In the genomic region with DNA sequence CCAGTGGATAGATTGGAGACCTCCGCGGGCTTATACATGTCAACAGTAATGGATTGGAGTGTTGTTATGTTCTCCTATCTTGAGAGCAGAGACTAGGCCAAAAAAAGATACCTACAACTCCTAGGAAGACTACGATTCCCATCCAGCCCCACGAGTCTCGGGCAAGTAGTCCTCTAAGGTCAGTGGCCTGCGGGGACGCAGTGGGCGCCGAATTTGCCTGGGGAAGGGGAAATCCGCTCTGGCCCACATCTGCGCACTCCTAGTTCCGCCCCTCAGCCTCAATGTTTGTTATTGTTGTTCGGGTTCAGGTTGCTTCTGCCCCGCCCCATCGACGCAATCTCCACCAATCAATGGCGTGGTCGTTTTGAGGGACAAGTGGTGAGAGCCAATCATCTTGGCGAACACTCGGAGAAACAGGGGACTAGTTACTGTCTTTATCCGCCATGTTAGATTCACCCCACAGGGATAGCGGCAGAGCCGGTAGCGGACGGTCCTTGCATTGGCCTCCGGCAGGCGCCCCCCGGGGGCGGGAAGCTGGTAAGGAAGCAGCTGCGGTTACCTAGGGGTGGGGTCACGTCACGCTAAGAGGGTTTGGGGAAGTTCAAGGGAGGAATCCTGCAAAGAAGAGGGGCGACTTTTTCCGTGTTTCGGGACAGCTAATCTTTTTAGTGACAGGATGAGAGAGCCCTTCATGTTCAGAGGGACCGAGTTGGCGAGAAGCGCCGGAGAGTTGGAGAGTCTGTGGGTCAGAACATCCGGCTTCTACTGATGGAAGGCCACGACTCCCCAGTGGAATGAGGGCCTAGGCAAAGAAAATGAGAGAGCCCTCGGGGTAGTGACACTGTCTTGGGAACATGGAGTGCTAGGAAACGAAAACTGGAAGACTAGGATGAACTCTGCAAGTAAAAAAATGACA, we compare ENCODE assay signal across 8 cellular contexts. TPM values are rescaled to one million over a fixed set of nuclear protein-coding genes. Genes with fewer than 3 reads are reported as not detected.
A peak's percentile ranks its signal among the peaks of the same experiment; 100 is the strongest.
DNase-seq lines count a peak whose midpoint lies in the region; ATAC-seq and TF ChIP-seq lines count a peak whose summit lies in the region.

A gene with protein sequence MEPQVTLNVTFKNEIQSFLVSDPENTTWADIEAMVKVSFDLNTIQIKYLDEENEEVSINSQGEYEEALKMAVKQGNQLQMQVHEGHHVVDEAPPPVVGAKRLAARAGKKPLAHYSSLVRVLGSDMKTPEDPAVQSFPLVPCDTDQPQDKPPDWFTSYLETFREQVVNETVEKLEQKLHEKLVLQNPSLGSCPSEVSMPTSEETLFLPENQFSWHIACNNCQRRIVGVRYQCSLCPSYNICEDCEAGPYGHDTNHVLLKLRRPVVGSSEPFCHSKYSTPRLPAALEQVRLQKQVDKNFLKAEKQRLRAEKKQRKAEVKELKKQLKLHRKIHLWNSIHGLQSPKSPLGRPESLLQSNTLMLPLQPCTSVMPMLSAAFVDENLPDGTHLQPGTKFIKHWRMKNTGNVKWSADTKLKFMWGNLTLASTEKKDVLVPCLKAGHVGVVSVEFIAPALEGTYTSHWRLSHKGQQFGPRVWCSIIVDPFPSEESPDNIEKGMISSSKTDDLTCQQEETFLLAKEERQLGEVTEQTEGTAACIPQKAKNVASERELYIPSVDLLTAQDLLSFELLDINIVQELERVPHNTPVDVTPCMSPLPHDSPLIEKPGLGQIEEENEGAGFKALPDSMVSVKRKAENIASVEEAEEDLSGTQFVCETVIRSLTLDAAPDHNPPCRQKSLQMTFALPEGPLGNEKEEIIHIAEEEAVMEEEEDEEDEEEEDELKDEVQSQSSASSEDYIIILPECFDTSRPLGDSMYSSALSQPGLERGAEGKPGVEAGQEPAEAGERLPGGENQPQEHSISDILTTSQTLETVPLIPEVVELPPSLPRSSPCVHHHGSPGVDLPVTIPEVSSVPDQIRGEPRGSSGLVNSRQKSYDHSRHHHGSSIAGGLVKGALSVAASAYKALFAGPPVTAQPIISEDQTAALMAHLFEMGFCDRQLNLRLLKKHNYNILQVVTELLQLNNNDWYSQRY (plus strand): TSS at position 449 of the 916 bp plus-strand sequence. CDS start 4,586 bp downstream, outside the sequence.

- WGBS in gastroesophageal sphincter (ENCODE audit: low coverage in 1 of 2), 2 donors, result 0 to 1% methylated on average over 17 to 19 of the region's 43 CpGs

- H3K9me3 ChIP-seq in SJSA1 (replicated peaks) (no peaks in the 10 kb centered on the region), gastroesophageal sphincter (no peaks in the 10 kb centered on the region), neutrophil (no peaks in the 10 kb centered on the region)

- H3K4me1 ChIP-seq in SJSA1 (replicated peaks) (peaks cover 45% of the 10 kb centered on the region), gastroesophageal sphincter (peaks cover 13 to 60% (median 33%) of the 10 kb centered on the region in 3 donors), neutrophil (ENCODE audit: control insufficient read depth in 1 of 2, insufficient read depth in 1 of 2, low read depth in 1 of 2, low read length in 1 of 2) (peaks cover 41 to 44% of the 10 kb centered on the region in 2 experiments)

- no peak for TF ChIP-seq EP300 in gastroesophageal sphincter (IDR thresholded peaks at IDR 0.05)

- H3K36me3 ChIP-seq in GM06990 (ENCODE audit: control insufficient read depth, insufficient read depth, low read length) (no peaks in the 10 kb centered on the region; the same call in 1 of the 2 replicates), SJSA1 (peaks cover 10% of the 10 kb centered on the region), gastroesophageal sphincter (peaks cover 0 to 14% of the 10 kb centered on the region in 2 donors), neutrophil (peaks cover 9% of the 10 kb centered on the region)

- TF ChIP-seq CTCF in GM06990 (IDR thresholded peaks at IDR 0.05; ENCODE audit: insufficient read depth, low read length, poor library complexity, severe bottlenecking) (peak; percentile 41), HFF-Myc (IDR thresholded peaks at IDR 0.05; ENCODE audit: low read depth, low read length, missing control alignments) (peak; percentile 4), gastroesophageal sphincter (IDR thresholded peaks at IDR 0.05) (peak in 2 of 4 experiments; percentile 21 to 28), neutrophil (IDR thresholded peaks at IDR 0.05) (peak; percentile 52)

- DNase-seq in GM06990 (ENCODE audit: extremely low read depth, insufficient read length), result peak; percentile 93
- DNase-seq in HFF-Myc (ENCODE audit: extremely low read depth, low read depth), result peak; percentile 95
- DNase-seq in MV-4-11 (lab: John Stamatoyannopoulos, UW), result peak; percentile 98
- peak; percentile 98 to 99 for DNase-seq in SJSA1 (ENCODE audit: low read depth in 1 of 2, low spot score in 2 of 2)
- DNase-seq in activated naive CD4-positive, alpha-beta T cell (lab: John Stamatoyannopoulos, UW), result peak; percentile 64 to 86 (median 80)
- peak; percentile 73 to 98 (median 93) for DNase-seq in substantia nigra (lab: John Stamatoyannopoulos, UW)

- H3K4me3 ChIP-seq in GM06990 (replicated peaks; ENCODE audit: low read depth, low read length) (peak within 1 kb of the TSS; percentile 80), HFF-Myc (replicated peaks; ENCODE audit: low read depth, low read length) (peak within 1 kb of the TSS; percentile 83), SJSA1 (peak within 1 kb of the TSS; percentile 52), gastroesophageal sphincter (peak within 1 kb of the TSS; percentile 79 to 89), neutrophil (ENCODE audit: low read depth in 1 of 2, low read length in 1 of 2) (peak within 1 kb of the TSS; percentile 75 to 86)

- peak; percentile 65 to 75 for TF ChIP-seq POLR2A in gastroesophageal sphincter (IDR thresholded peaks at IDR 0.05)

- H3K27ac ChIP-seq in SJSA1 (peak within 1 kb of the TSS; percentile 78), gastroesophageal sphincter (peak within 1 kb of the TSS; percentile 97 to 100 (median 97)), neutrophil (peak within 1 kb of the TSS; percentile 95), substantia nigra (ENCODE audit: low read depth, low read length, poor library complexity, severe bottlenecking) (peak within 1 kb of the TSS; percentile 97)

- ATAC-seq in gastroesophageal sphincter, result peak; percentile 92

- H3K27me3 ChIP-seq in GM06990 (replicated peaks; ENCODE audit: control insufficient read depth, insufficient read depth, low read length) (no peaks in the 10 kb centered on the region), SJSA1 (replicated peaks) (no peaks in the 10 kb centered on the region), gastroesophageal sphincter (no peaks in the 10 kb centered on the region), neutrophil (no peaks in the 10 kb centered on the region)

RNA-seq across cellular contexts. Expression of the gene that starts here (rescaled TPM):
- 57.4 and 96.2 TPM in 2 replicates for total RNA-seq in SJSA1 (2014; rRNA removed; shearing (Covaris generic))
- total RNA-seq in gastroesophageal sphincter, result 100 to 1,000 TPM in 3 of 4 donors, 10 to 100 TPM in 1; 99.2 to 152 (median 126) TPM

Comparison
In these comparisons a context has a peak if more than half of its experiments do, and no peak if none do; other contexts are left out.
1. Peak in every context shown above with its lines: DNase-seq, ATAC-seq, H3K4me3 ChIP-seq and H3K27ac ChIP-seq.